ENCODE assay signal across 13 cellular contexts in genomic region chr19:13973479-13973878, GRCh38. TPM values are rescaled to one million over a fixed set of nuclear protein-coding genes. Genes with fewer than 3 reads are reported as not detected.
DNase-seq lines count a peak whose midpoint lies in the region; ATAC-seq, FAIRE-seq and TF ChIP-seq lines count a peak whose summit lies in the region.
"Not testable (repeated sequence)": the region's sequence is repeated elsewhere in the genome, so short reads cannot be mapped to it uniquely, and the experiment has no call there.
"Had no signal": no experiment of that assay in that cellular context is flagged by ENCODE, and none has a peak within 500 bp of the region (broad histone marks: within the 10 kb centered on the region; RNA-seq: fewer than 3 reads in every experiment).

No MANE protein-coding gene starts in this region.

- not testable (repeated sequence) for DNase-seq in CD8-positive, alpha-beta T cell; OCI-LY7 (ENCODE audit: low spot score); activated T-cell treated with anti-CD3 and anti-CD28 coated beads, Interleukin-2, amount 50 U/mL, for 24 hours; H1 (ENCODE audit: low read depth in 1 of 2, low spot score in 2 of 2); gastrocnemius medialis

- FAIRE-seq in H1 (lab: Jason Lieb, UNC): not testable (repeated sequence)

- not testable (repeated sequence) for H3K4me2 ChIP-seq in OCI-LY7 (ENCODE audit: low read length)
- peak overlapping the region in 1 of 2 experiments; percentile 42; a peak in 1 of 4 replicates for H3K4me2 ChIP-seq in H1 (ENCODE audit: insufficient read depth in 1 of 2, low read depth in 2 of 2, low read length in 2 of 2)

- H4K91ac ChIP-seq in H1 (replicated peaks; ENCODE audit: insufficient read length, low read length): not testable (repeated sequence)

- H3K27me3 ChIP-seq in CD8-positive, alpha-beta T cell (ENCODE audit: insufficient read depth, low read length); H1 (replicated peaks in 1 of 4; ENCODE audit: control insufficient read depth in 3 of 4, extremely low read depth in 1 of 4, insufficient read depth in 3 of 4, low read length in 3 of 4); iPS-20b (ENCODE audit: insufficient read depth, low read length); gastrocnemius medialis: not testable (repeated sequence)

- H4K20me1 ChIP-seq in OCI-LY7 (ENCODE audit: insufficient read depth, low read length); H1 (replicated peaks in 1 of 2; ENCODE audit: control insufficient read depth in 1 of 2, insufficient read depth in 2 of 2, low read length in 2 of 2): not testable (repeated sequence)

- not testable (repeated sequence) for H4K8ac ChIP-seq in H1 (ENCODE audit: extremely low read depth, insufficient read depth, low read length)

- H3K9ac ChIP-seq in H1 (replicated peaks in 1 of 4; ENCODE audit: extremely low read depth in 1 of 4, low read depth in 3 of 4, low read length in 3 of 4): not testable (repeated sequence)
- peak overlapping the region; percentile 43; the same call in 1 of the 2 replicates for H3K9ac ChIP-seq in iPS-20b (ENCODE audit: low read depth, low read length)

- peaks cover 12% of the 10 kb centered on the region for H3K4me1 Mint-ChIP-seq in CD8-positive, alpha-beta T cell (ENCODE audit: low read depth)
- H3K4me1 Mint-ChIP-seq in activated T-cell treated with anti-CD3 and anti-CD28 coated beads, Interleukin-2, amount 50 U/mL, for 24 hours (ENCODE audit: low read depth): peaks cover 13% of the 10 kb centered on the region

- peak overlapping the region; percentile 60 for H3K27ac Mint-ChIP-seq in CD8-positive, alpha-beta T cell
- peak overlapping the region; percentile 14 for H3K27ac Mint-ChIP-seq in activated T-cell treated with anti-CD3 and anti-CD28 coated beads, Interleukin-2, amount 50 U/mL, for 24 hours

- not testable (repeated sequence) for H3K79me1 ChIP-seq in H1 (ENCODE audit: low read depth, low read length)

- not testable (repeated sequence) for TF ChIP-seq CTCF in CD8-positive, alpha-beta T cell (IDR thresholded peaks at IDR 0.05); OCI-LY7 (conservative IDR thresholded peaks at IDR 0.05; ENCODE audit: low read length); H1 (IDR thresholded peaks at IDR 0.05; ENCODE audit: control extremely low read depth in 1 of 3, insufficient read depth in 1 of 3, low read depth in 1 of 3, low read length in 3 of 3); gastrocnemius medialis (IDR thresholded peaks at IDR 0.05 in 4 of 5, conservative IDR thresholded peaks at IDR 0.05 in 1 of 5)

- not testable (repeated sequence) for H2BK120ac ChIP-seq in H1 (replicated peaks; ENCODE audit: low read depth, low read length)

- not testable (repeated sequence) for BruUV-seq in OCI-LY7 (replicated peaks; lab: Mats Ljungman, UMichigan)

- H3K9me3 Mint-ChIP-seq in CD8-positive, alpha-beta T cell; activated T-cell treated with anti-CD3 and anti-CD28 coated beads, Interleukin-2, amount 50 U/mL, for 24 hours: not testable (repeated sequence)

- H3K23ac ChIP-seq in H1 (ENCODE audit: insufficient read length): not testable (repeated sequence)

- H2AFZ ChIP-seq in OCI-LY7 (ENCODE audit: low read length): peak overlapping the region; percentile 49; the same call in 1 of the 2 replicates
- not testable (repeated sequence) for H2AFZ ChIP-seq in H1 (ENCODE audit: low read length)

- H3K9me3 ChIP-seq in CD8-positive, alpha-beta T cell (ENCODE audit: low read length); OCI-LY7 (ENCODE audit: low read length); H1 (ENCODE audit: insufficient read depth in 2 of 2, low read depth in 1 of 2, low read length in 1 of 2); iPS-20b (ENCODE audit: insufficient read depth, low read depth, low read length); gastrocnemius medialis: not testable (repeated sequence)

- not testable (repeated sequence) for TF ChIP-seq POLR2A in H1 (IDR thresholded peaks at IDR 0.05; ENCODE audit: control extremely low read depth in 1 of 2, low read depth in 2 of 2, low read length in 2 of 2); gastrocnemius medialis (IDR thresholded peaks at IDR 0.05)

- peaks cover 41% of the 10 kb centered on the region for H3K36me3 Mint-ChIP-seq in CD8-positive, alpha-beta T cell
- H3K36me3 Mint-ChIP-seq in activated T-cell treated with anti-CD3 and anti-CD28 coated beads, Interleukin-2, amount 50 U/mL, for 24 hours (ENCODE audit: low read depth): peaks cover 58% of the 10 kb centered on the region

- 85% methylated on average over 3 of the region's 3 CpGs; no CpG with 5 or more reads in 1 of the 2 experiments for WGBS in H1 (ENCODE audit: extremely low coverage in 1 of 2, insufficient coverage in 1 of 2, insufficient read length in 1 of 2, insufficient replicate concordance in 2 of 2, low coverage in 1 of 2, low lambda C conversion rate in 2 of 2, missing lambda C conversion rate in 1 of 2), 2 experiments

- H2BK12ac ChIP-seq in H1 (ENCODE audit: low read depth, low read length): not testable (repeated sequence)

- not testable (repeated sequence) for H3K79me2 ChIP-seq in OCI-LY7 (ENCODE audit: insufficient read depth, low read depth, low read length); H1 (ENCODE audit: control insufficient read depth in 1 of 2, insufficient read depth in 2 of 2, low read length in 2 of 2)

- not testable (repeated sequence) for H4K5ac ChIP-seq in H1 (ENCODE audit: insufficient read length, low read depth, low read length)

- not testable (repeated sequence) for H3K56ac ChIP-seq in H1 (replicated peaks; ENCODE audit: insufficient read length, low read depth, low read length)

- in situ Hi-C loops in gastrocnemius medialis (cut with MboI; ENCODE audit: low sequenced_read_pairs in 4 of 4): not testable (repeated sequence)

- not testable (repeated sequence) for H2BK5ac ChIP-seq in H1 (ENCODE audit: low read depth, low read length)

- H3K4ac ChIP-seq in H1 (replicated peaks; ENCODE audit: insufficient read length, low read depth, low read length): not testable (repeated sequence)

- H3K4me3 Mint-ChIP-seq in CD8-positive, alpha-beta T cell; activated T-cell treated with anti-CD3 and anti-CD28 coated beads, Interleukin-2, amount 50 U/mL, for 24 hours: not testable (repeated sequence)

- not testable (repeated sequence) for H3K4me3 ChIP-seq in CD8-positive, alpha-beta T cell (ENCODE audit: low read depth, low read length); OCI-LY7 (ENCODE audit: low read depth, low read length, poor library complexity, severe bottlenecking); H1 (ENCODE audit: extremely low read depth in 1 of 4, insufficient read depth in 2 of 4, low read depth in 3 of 4, low read length in 4 of 4); iPS-20b (ENCODE audit: low read length); gastrocnemius medialis

- not testable (repeated sequence) for TF ChIP-seq RAD21 in H1 (IDR thresholded peaks at IDR 0.05 in 1 of 2, conservative IDR thresholded peaks at IDR 0.05 in 1 of 2; ENCODE audit: low read depth in 2 of 2, low read length in 2 of 2)

- not testable (repeated sequence) for TF ChIP-seq EP300 in H1 (IDR thresholded peaks at IDR 0.05; ENCODE audit: borderline replicate concordance in 1 of 2, low read depth in 2 of 2, low read length in 2 of 2)

- not testable (repeated sequence) for H3K23me2 ChIP-seq in H1 (ENCODE audit: low read depth, low read length)

- CTCF ChIA-PET in CD8-positive, alpha-beta T cell (lab: Charles Lee): interaction anchor here (1.0 to 1.5 kb wide), 5 partner anchors 14 to 507 kb away, joined by 3 to 4 read pairs (median 3); no protein-coding TSS in a partner anchor
- CTCF ChIA-PET in OCI-LY7 (lab: Charles Lee; ENCODE audit: unreplicated experiment): not testable (repeated sequence)
- CTCF ChIA-PET in H1 (lab: Charles Lee; ENCODE audit: partially characterized antibody): interaction anchor here (1.6 to 10.3 kb wide), 6 partner anchors 12 to 99 kb away, joined by 3 to 77 read pairs (median 6); partner anchors contain the start of genes IL27RA and MISP3

- not testable (repeated sequence) for H3K9me2 ChIP-seq in OCI-LY7 (ENCODE audit: insufficient read depth, low read length)

- not testable (repeated sequence) for H3K27me3 Mint-ChIP-seq in CD8-positive, alpha-beta T cell (ENCODE audit: low read depth); activated T-cell treated with anti-CD3 and anti-CD28 coated beads, Interleukin-2, amount 50 U/mL, for 24 hours

- H2BK20ac ChIP-seq in H1 (ENCODE audit: low read length): not testable (repeated sequence)

- intact Hi-C loops in CD8-positive, alpha-beta T cell (cut with DNase I, micrococcal nuclease): loop anchor here in 1 of 2 experiments (5.0 kb wide), 1 partner anchor 34 kb away; the partner anchor contains the start of gene RFX1
- intact Hi-C loops in OCI-LY7 (cut with micrococcal nuclease; ENCODE audit: unreplicated experiment); gastrocnemius medialis (cut with DNase I; ENCODE audit: low total_unique reads): not testable (repeated sequence)

- H3K4me1 ChIP-seq in CD8-positive, alpha-beta T cell (ENCODE audit: insufficient read depth, low read length): peaks cover 10% of the 10 kb centered on the region
- peaks cover 19% of the 10 kb centered on the region for H3K4me1 ChIP-seq in OCI-LY7 (ENCODE audit: insufficient read depth, low read length, poor library complexity, severe bottlenecking)
- H3K4me1 ChIP-seq in H1 (replicated peaks in 1 of 4; ENCODE audit: control insufficient read depth in 3 of 4, insufficient read depth in 4 of 4, low read length in 3 of 4); iPS-20b (ENCODE audit: insufficient read depth, low read length): not testable (repeated sequence)
- H3K4me1 ChIP-seq in gastrocnemius medialis: peaks cover 18 to 24% of the 10 kb centered on the region in 2 donors

- H3K14ac ChIP-seq in H1 (ENCODE audit: insufficient read length): not testable (repeated sequence)

- not testable (repeated sequence) for H3K18ac ChIP-seq in H1 (ENCODE audit: extremely low read depth, low read length)

- not testable (repeated sequence) for H3K27ac ChIP-seq in CD8-positive, alpha-beta T cell (ENCODE audit: low read depth, low read length); H1 (ENCODE audit: low read depth, low read length); iPS-20b (ENCODE audit: low read length)
- H3K27ac ChIP-seq in OCI-LY7 (ENCODE audit: low read depth, low read length, poor library complexity, severe bottlenecking): peak overlapping the region; percentile 21
- peak overlapping the region in 3 of 4 donors; percentile 39 to 67 (median 57) for H3K27ac ChIP-seq in gastrocnemius medialis

- POLR2A ChIA-PET in CD8-positive, alpha-beta T cell (lab: Charles Lee): interaction anchor here (0.9 to 1.5 kb wide), 2 partner anchors 58 to 62 kb away, joined by 3 to 4 read pairs; partner anchors contain the start of gene IL27RA
- POLR2A ChIA-PET in OCI-LY7 (lab: Charles Lee): not testable (repeated sequence)
- POLR2A ChIA-PET in H1 (lab: Charles Lee; ENCODE audit: partially characterized antibody): interaction anchor here (0.6 to 4.9 kb wide), 8 partner anchors 12 to 371 kb away, joined by 3 to 44 read pairs (median 3); no protein-coding TSS in a partner anchor

- not testable (repeated sequence) for H3K36me3 ChIP-seq in CD8-positive, alpha-beta T cell (ENCODE audit: insufficient read depth, low read length)
- peaks cover 44% of the 10 kb centered on the region for H3K36me3 ChIP-seq in OCI-LY7 (ENCODE audit: insufficient read depth, low read length)
- peaks cover 0 to 11% (median 5%) of the 10 kb centered on the region in 4 experiments; a peak in 3 of 8 replicates for H3K36me3 ChIP-seq in H1 (ENCODE audit: control insufficient read depth in 2 of 4, insufficient read depth in 4 of 4, low read length in 3 of 4)
- peaks cover 17% of the 10 kb centered on the region for H3K36me3 ChIP-seq in iPS-20b (ENCODE audit: insufficient read depth, low read depth, low read length)
- peaks cover 0 to 17% of the 10 kb centered on the region in 2 donors for H3K36me3 ChIP-seq in gastrocnemius medialis

- H2BK15ac ChIP-seq in H1 (ENCODE audit: low read length): not testable (repeated sequence)

- ATAC-seq in CD8-positive, alpha-beta T cell; gastrocnemius medialis: not testable (repeated sequence)

- H2AK5ac ChIP-seq in H1 (ENCODE audit: low read depth, low read length): peak overlapping the region; percentile 65; the same call in 1 of the 2 replicates

RNA-seq across cellular contexts. Expression of gene DCAF15, which starts 21.2 kb away (rescaled TPM):
- 100 to 1,000 TPM in 1 of 2 experiments, 10 to 100 TPM in 1; 86.5 to 101 TPM for total RNA-seq in CD8-positive, alpha-beta T cell
- 61.0 and 71.3 TPM in 2 replicates for total RNA-seq in OCI-LY7 (2014; rRNA removed; shearing (Covaris generic))
- 86.2 and 97.3 TPM in 2 replicates for total RNA-seq in OCI-LY7 (2022)
- 68.7 and 77.1 TPM in 2 replicates for total RNA-seq in H1 (2021; fragmentation: NEBNext Ultra II Directional; extraction: Animal tissue kit (Norgen Biotek cat#: 25700))
- polyA plus RNA-seq in H1 (2011; rRNA removed): 80.8 and 127 TPM in 2 replicates
- polyA plus RNA-seq in H1 (2011; cell fraction: cytosol; rRNA removed): 69.0 TPM
- polyA plus RNA-seq in H1 (2011; cell fraction: nucleus; rRNA removed): 277 TPM
- polyA plus RNA-seq in H1 (2012, experiment 1 of 2): 53.4 to 97.6 TPM (median 89.3 TPM) in 4 replicates
- 56.8 TPM for polyA plus RNA-seq in H1 (2012, experiment 2 of 2)
- polyA plus RNA-seq in H1 (2013, experiment 1 of 2): 47.2 TPM
- polyA plus RNA-seq in H1 (2013, experiment 2 of 2): 42.2 TPM
- 36.7 and 59.9 TPM in 2 replicates for polyA minus RNA-seq in H1 (2011; rRNA and poly(A)+ RNA removed)
- polyA minus RNA-seq in H1 (2011; cell fraction: cytosol; rRNA and poly(A)+ RNA removed): 32.1 TPM
- polyA minus RNA-seq in H1 (2011; cell fraction: nucleus; rRNA and poly(A)+ RNA removed): 66.5 TPM
- 10 to 100 TPM; 11.2 to 38.8 (median 18.0) TPM for total RNA-seq in gastrocnemius medialis

RNA-seq across cellular contexts. Expression of gene RFX1, which starts 32.6 kb away (rescaled TPM):
- 10 to 100 TPM; 11.2 to 13.0 TPM for total RNA-seq in CD8-positive, alpha-beta T cell
- total RNA-seq in OCI-LY7 (2014; rRNA removed; shearing (Covaris generic)): 3.5 and 4.4 TPM in 2 replicates
- total RNA-seq in OCI-LY7 (2022) (13.8 and 17.4 TPM in 2 replicates), gastrocnemius medialis (1 to 10 TPM; 2.7 to 7.2 (median 4.4) TPM)
- total RNA-seq in H1 (2021; fragmentation: NEBNext Ultra II Directional; extraction: Animal tissue kit (Norgen Biotek cat#: 25700)): 16.1 and 17.0 TPM in 2 replicates
- 4.9 and 10.4 TPM in 2 replicates for polyA plus RNA-seq in H1 (2011; rRNA removed)
- 3.4 TPM for polyA plus RNA-seq in H1 (2011; cell fraction: cytosol; rRNA removed)
- 13.6 TPM for polyA plus RNA-seq in H1 (2011; cell fraction: nucleus; rRNA removed)
- polyA plus RNA-seq in H1 (2012, experiment 1 of 2): 10.7 to 19.4 TPM (median 17.4 TPM) in 4 replicates
- polyA plus RNA-seq in H1 (2012, experiment 2 of 2): 11.3 TPM
- 8.7 TPM for polyA plus RNA-seq in H1 (2013, experiment 1 of 2)
- polyA plus RNA-seq in H1 (2013, experiment 2 of 2): 8.1 TPM
- 1.9 and 2.7 TPM in 2 replicates for polyA minus RNA-seq in H1 (2011; rRNA and poly(A)+ RNA removed)
- polyA minus RNA-seq in H1 (2011; cell fraction: cytosol; rRNA and poly(A)+ RNA removed): 19.2 TPM
- polyA minus RNA-seq in H1 (2011; cell fraction: nucleus; rRNA and poly(A)+ RNA removed): 9.3 TPM

RNA-seq across cellular contexts. Expression of gene PODNL1, which starts 35.3 kb away (rescaled TPM):
- total RNA-seq in CD8-positive, alpha-beta T cell: not detected
- 0.16 TPM in 1 of 2 replicates, not detected in the other for total RNA-seq in OCI-LY7 (2014; rRNA removed; shearing (Covaris generic))
- 0.20 TPM in 1 of 2 replicates, not detected in the other for total RNA-seq in OCI-LY7 (2022)
- 0.75 and 1.5 TPM in 2 replicates for total RNA-seq in H1 (2021; fragmentation: NEBNext Ultra II Directional; extraction: Animal tissue kit (Norgen Biotek cat#: 25700))
- polyA plus RNA-seq in H1 (2011; rRNA removed): 1.0 and 2.3 TPM in 2 replicates
- 1.8 TPM for polyA plus RNA-seq in H1 (2011; cell fraction: cytosol; rRNA removed)
- 2.7 TPM for polyA plus RNA-seq in H1 (2011; cell fraction: nucleus; rRNA removed)
- 0.61 to 2.0 TPM (median 1.5 TPM) in 4 replicates for polyA plus RNA-seq in H1 (2012, experiment 1 of 2)
- 1.7 TPM for polyA plus RNA-seq in H1 (2012, experiment 2 of 2)
- 0.18 TPM for polyA plus RNA-seq in H1 (2013, experiment 1 of 2)
- 0.68 TPM for polyA plus RNA-seq in H1 (2013, experiment 2 of 2)
- 0.22 TPM in 1 of 2 replicates, not detected in the other for polyA minus RNA-seq in H1 (2011; rRNA and poly(A)+ RNA removed)
- not detected for polyA minus RNA-seq in H1 (2011; cell fraction: cytosol; rRNA and poly(A)+ RNA removed)
- polyA minus RNA-seq in H1 (2011; cell fraction: nucleus; rRNA and poly(A)+ RNA removed): 1.2 TPM
- total RNA-seq in gastrocnemius medialis: under 1 TPM in 2 of 4 donors, not detected in 2; 0.55 to 0.61 TPM
- total RNA-seq: G401, GM12878 had no signal
- polyA plus RNA-seq: CD8-positive, alpha-beta memory T cell had no signal

RNA-seq across cellular contexts. Expression of gene RLN3, which starts 54.5 kb away (rescaled TPM):
- total RNA-seq in CD8-positive, alpha-beta T cell: not detected
- total RNA-seq in OCI-LY7 (2014; rRNA removed; shearing (Covaris generic)): not detected in 2 replicates
- not detected in 2 replicates for total RNA-seq in OCI-LY7 (2022)
- total RNA-seq in H1 (2021; fragmentation: NEBNext Ultra II Directional; extraction: Animal tissue kit (Norgen Biotek cat#: 25700)): not detected in 2 replicates
- polyA plus RNA-seq in H1 (2011; rRNA removed): not detected in 2 replicates
- polyA plus RNA-seq in H1 (2011; cell fraction: cytosol; rRNA removed): not detected
- polyA plus RNA-seq in H1 (2011; cell fraction: nucleus; rRNA removed): not detected
- polyA plus RNA-seq in H1 (2012, experiment 1 of 2): not detected in 4 replicates
- not detected for polyA plus RNA-seq in H1 (2012, experiment 2 of 2)
- not detected for polyA plus RNA-seq in H1 (2013, experiment 1 of 2)
- polyA plus RNA-seq in H1 (2013, experiment 2 of 2): not detected
- not detected in 2 replicates for polyA minus RNA-seq in H1 (2011; rRNA and poly(A)+ RNA removed)
- not detected for polyA minus RNA-seq in H1 (2011; cell fraction: cytosol; rRNA and poly(A)+ RNA removed)
- polyA minus RNA-seq in H1 (2011; cell fraction: nucleus; rRNA and poly(A)+ RNA removed): not detected
- not detected for total RNA-seq in gastrocnemius medialis
- total RNA-seq: CD8-positive, alpha-beta memory T cell; G401; GM12878; H4; HT-29 had no signal
- polyA plus RNA-seq: A549; BJ; CD8-positive, alpha-beta memory T cell; GM12878 had no signal

RNA-seq across cellular contexts. Expression of gene IL27RA, which starts 58.1 kb away (rescaled TPM):
- total RNA-seq in CD8-positive, alpha-beta T cell: 10 to 100 TPM; 25.4 to 25.7 TPM
- 5.2 and 6.7 TPM in 2 replicates for total RNA-seq in OCI-LY7 (2014; rRNA removed; shearing (Covaris generic))
- total RNA-seq in OCI-LY7 (2022) (6.0 and 9.0 TPM in 2 replicates), gastrocnemius medialis (1 to 10 TPM; 1.4 to 3.7 (median 2.0) TPM)
- total RNA-seq in H1 (2021; fragmentation: NEBNext Ultra II Directional; extraction: Animal tissue kit (Norgen Biotek cat#: 25700)): 14.7 and 15.1 TPM in 2 replicates
- 9.9 and 10.8 TPM in 2 replicates for polyA plus RNA-seq in H1 (2011; rRNA removed)
- 10.1 TPM for polyA plus RNA-seq in H1 (2011; cell fraction: cytosol; rRNA removed)
- 10.7 TPM for polyA plus RNA-seq in H1 (2011; cell fraction: nucleus; rRNA removed)
- polyA plus RNA-seq in H1 (2012, experiment 1 of 2): 10.1 to 14.2 TPM (median 12.6 TPM) in 4 replicates
- 12.9 TPM for polyA plus RNA-seq in H1 (2012, experiment 2 of 2)
- polyA plus RNA-seq in H1 (2013, experiment 1 of 2): 24.7 TPM
- 24.8 TPM for polyA plus RNA-seq in H1 (2013, experiment 2 of 2)
- 5.9 TPM in 2 replicates for polyA minus RNA-seq in H1 (2011; rRNA and poly(A)+ RNA removed)
- 8.6 TPM for polyA minus RNA-seq in H1 (2011; cell fraction: cytosol; rRNA and poly(A)+ RNA removed)
- polyA minus RNA-seq in H1 (2011; cell fraction: nucleus; rRNA and poly(A)+ RNA removed): 3.5 TPM
